8 cellular contexts compared by ENCODE assay signal in genomic region chr7:103343332-103343731, GRCh38. TPM values are rescaled to one million over a fixed set of nuclear protein-coding genes. Genes with fewer than 3 reads are reported as not detected.
A peak's percentile ranks its signal among the peaks of the same experiment; 100 is the strongest.
DNase-seq lines count a peak whose midpoint lies in the region; ATAC-seq and TF ChIP-seq lines count a peak whose summit lies in the region.

No MANE protein-coding gene starts in this region.

- H3K27ac ChIP-seq in ACC112 (ENCODE audit: low read depth, low read length) (no peak overlapping the region), IMR-90 (ENCODE audit: insufficient read depth, low read length) (no peak overlapping the region)

- CTCF ChIA-PET in IMR-90 (lab: Yijun Ruan, JAX) = no interaction called here

- H3K36me3 ChIP-seq in ACC112 (ENCODE audit: insufficient read depth, low read length) (peaks cover 15% of the 10 kb centered on the region), IMR-90 (ENCODE audit: control insufficient read depth, insufficient read depth, low read length) (peaks cover 9% of the 10 kb centered on the region)

- peak overlapping the region; percentile 92 for H3K4me3 ChIP-seq in ACC112 (ENCODE audit: low read depth, low read length)
- H3K4me3 ChIP-seq in IMR-90 (ENCODE audit: insufficient read depth, low read depth, low read length) = peak overlapping the region; percentile 89
- peak overlapping the region; percentile 72 to 81 for H3K4me3 ChIP-seq in cardiac fibroblast (replicated peaks in 1 of 2; ENCODE audit: low read depth in 2 of 2, low read length in 2 of 2)

- TF ChIP-seq POLR2A in IMR-90 (IDR thresholded peaks at IDR 0.05; ENCODE audit: low read depth, low read length) = no peak

- H4K5ac ChIP-seq in IMR-90 (ENCODE audit: low read depth, low read length) = no peak overlapping the region

- no peak overlapping the region for H2BK5ac ChIP-seq in IMR-90 (ENCODE audit: low read depth, low read length, poor library complexity, severe bottlenecking)

- peak overlapping the region in 1 of 2 experiments; percentile 68; a peak in 1 of 4 replicates for H4K8ac ChIP-seq in IMR-90 (ENCODE audit: low read depth in 2 of 2, low read length in 2 of 2)

- peak overlapping the region; percentile 97 for H3K4me2 ChIP-seq in IMR-90 (ENCODE audit: low read depth, low read length)

- peaks cover 71% of the 10 kb centered on the region for H3K79me2 ChIP-seq in ACC112 (ENCODE audit: control insufficient read depth, insufficient read depth, low read length, unreplicated experiment)

- no peak overlapping the region for H2BK120ac ChIP-seq in IMR-90 (ENCODE audit: low read depth, low read length)

- no peak overlapping the region for H3K56ac ChIP-seq in IMR-90 (ENCODE audit: extremely low read depth, insufficient read depth, low read length)

- peak overlapping the region; percentile 91; the same call in 1 of the 2 replicates for H3K9ac ChIP-seq in IMR-90 (ENCODE audit: low read depth, low read length)

- H3K18ac ChIP-seq in IMR-90 (ENCODE audit: low read depth, low read length) = no peak overlapping the region

- no peak for TF ChIP-seq RAD21 in IMR-90 (IDR thresholded peaks at IDR 0.05; ENCODE audit: low read length)

- H3K9me3 ChIP-seq in IMR-90 (ENCODE audit: control insufficient read depth, insufficient read depth, low read length) = no peaks in the 10 kb centered on the region

- peak overlapping the region; percentile 51; the same call in 1 of the 2 replicates for H3K14ac ChIP-seq in IMR-90 (replicated peaks; ENCODE audit: low read depth, low read length)

- no TSS peak for BruUV-seq in IMR-90 (replicated peaks; lab: Mats Ljungman, UMichigan)

- H3K79me1 ChIP-seq in IMR-90 (ENCODE audit: low read depth in 1 of 2, low read length in 2 of 2) = peaks cover 4 to 11% of the 10 kb centered on the region in 2 experiments; a peak in 3 of 4 replicates

- in situ Hi-C loops in IMR-90 (cut with MboI; ENCODE audit: low sequenced_read_pairs) = no loop called here

- DNase-seq in IMR-90 = no peak
- DNase-seq in cardiac fibroblast (ENCODE audit: low read depth in 2 of 2) = no peak
- DNase-seq in myocyte (ENCODE audit: low read depth) = peak; percentile 7
- no peak for DNase-seq in KG1 (lab: John Stamatoyannopoulos, UW)

- H2BK15ac ChIP-seq in IMR-90 (ENCODE audit: low read depth, low read length) = no peak overlapping the region

- H2BK20ac ChIP-seq in IMR-90 (ENCODE audit: low read depth, low read length) = no peak overlapping the region

- intact Hi-C loops in IMR-90 (cut with micrococcal nuclease) = no loop called here

- peak overlapping the region; percentile 74 for H3K23ac ChIP-seq in IMR-90 (ENCODE audit: low read depth, low read length)

- no peak overlapping the region for H4K91ac ChIP-seq in IMR-90 (ENCODE audit: insufficient read depth, low read depth, low read length)

- H2AFZ ChIP-seq in ACC112 (ENCODE audit: low read length, unreplicated experiment) (no peak overlapping the region), IMR-90 (replicated peaks; ENCODE audit: low read length, poor library complexity) (no peak overlapping the region)

- no peak overlapping the region for H2AK5ac ChIP-seq in IMR-90 (ENCODE audit: low read depth, low read length)

- H3K4me1 ChIP-seq in ACC112 (ENCODE audit: control insufficient read depth, insufficient read depth, low read length, unreplicated experiment) = peaks cover 24% of the 10 kb centered on the region
- peaks cover 2% of the 10 kb centered on the region for H3K4me1 ChIP-seq in IMR-90 (ENCODE audit: control insufficient read depth, insufficient read depth, low read length)

- ATAC-seq in IMR-90 (ENCODE audit: low read depth) (no peak), GM18502 (IDR thresholded peaks at IDR 0.05; ENCODE audit: poor library complexity, unreplicated experiment) (no peak), HG02852 (IDR thresholded peaks at IDR 0.05; ENCODE audit: unreplicated experiment) (no peak), GM18517 (IDR thresholded peaks at IDR 0.05; ENCODE audit: unreplicated experiment) (no peak)

- H3K27me3 ChIP-seq in ACC112 (ENCODE audit: insufficient read depth, low read length) = no peaks in the 10 kb centered on the region
- no peaks in the 10 kb centered on the region for H3K27me3 ChIP-seq in IMR-90 (ENCODE audit: control insufficient read depth, insufficient read depth, low read length)

- peak overlapping the region; percentile 76; the same call in 1 of the 2 replicates for H3K4ac ChIP-seq in IMR-90 (ENCODE audit: low read depth, low read length)

- peaks cover 3% of the 10 kb centered on the region; the same call in 1 of the 2 replicates for H4K20me1 ChIP-seq in IMR-90 (ENCODE audit: insufficient read depth, low read length)

- TF ChIP-seq CTCF in IMR-90 (conservative IDR thresholded peaks at IDR 0.05; ENCODE audit: low read depth, low read length) = no peak
- no peak for TF ChIP-seq CTCF in cardiac fibroblast (IDR thresholded peaks at IDR 0.05; ENCODE audit: low read depth, low read length)

- POLR2A ChIA-PET in IMR-90 (lab: Charles Lee; ENCODE audit: unreplicated experiment) = no interaction called here

- dilution Hi-C loops in IMR-90 (cut with HindIII; ENCODE audit: low sequenced_read_pairs, unreplicated experiment) = no loop called here

- no peaks in the 10 kb centered on the region for H3K9me1 ChIP-seq in IMR-90 (ENCODE audit: insufficient read depth, low read length)

- H2AK9ac ChIP-seq in IMR-90 (replicated peaks; ENCODE audit: low read depth, low read length, poor library complexity) = no peak overlapping the region

TF ChIP-seq in IMR-90, 13 proteins besides CTCF, POLR2A, EP300 and RAD21:
- TF ChIP-seq CEBPB (IDR thresholded peaks at IDR 0.05; ENCODE audit: low read depth, low read length) (no peak), MAZ (IDR thresholded peaks at IDR 0.05; ENCODE audit: borderline replicate concordance, low read depth, low read length) (no peak), ELK1 (IDR thresholded peaks at IDR 0.05; ENCODE audit: borderline replicate concordance, low read depth, low read length) (no peak), NFE2L2 (IDR thresholded peaks at IDR 0.05; ENCODE audit: low read depth, low read length) (no peak), SMC3 (IDR thresholded peaks at IDR 0.05; ENCODE audit: low read depth, low read length) (no peak), MXI1 (IDR thresholded peaks at IDR 0.05; ENCODE audit: borderline replicate concordance, low read depth, low read length) (no peak), MAFK (IDR thresholded peaks at IDR 0.05; ENCODE audit: low read depth, low read length) (no peak), RFX5 (IDR thresholded peaks at IDR 0.05; ENCODE audit: low read depth, low read length) (no peak), USF2 (IDR thresholded peaks at IDR 0.05; ENCODE audit: low read depth, low read length) (no peak), RCOR1 (IDR thresholded peaks at IDR 0.05; ENCODE audit: insufficient replicate concordance, low read length) (no peak), FOS (IDR thresholded peaks at IDR 0.05; ENCODE audit: low read depth, low read length) (no peak), CHD1 (IDR thresholded peaks at IDR 0.05; ENCODE audit: low read depth, low read length) (no peak), BHLHE40 (IDR thresholded peaks at IDR 0.05; ENCODE audit: low read depth, low read length) (no peak)

RNA-seq across cellular contexts. Expression of gene DNAJC2, which starts 1.2 kb away (rescaled TPM):
- total RNA-seq in IMR-90 (2012; rRNA removed) = 22.4 and 31.9 TPM in 2 replicates
- 17.5 and 19.3 TPM in 2 replicates for polyA plus RNA-seq in IMR-90 (2012; rRNA removed)
- polyA plus RNA-seq in IMR-90 (2012; cell fraction: cytosol; rRNA removed) = 5.8 and 7.0 TPM in 2 replicates
- 26.2 and 45.3 TPM in 2 replicates for polyA plus RNA-seq in IMR-90 (2012; cell fraction: nucleus; rRNA removed; ENCODE audit: low replicate concordance)
- 34.4 and 38.8 TPM in 2 replicates for total RNA-seq in myocyte
- polyA plus RNA-seq in myocyte (2012) = 17.3 TPM

RNA-seq across cellular contexts. Expression of gene PSMC2, which starts 4.1 kb away (rescaled TPM):
- 311 and 353 TPM in 2 replicates for total RNA-seq in IMR-90 (2012; rRNA removed)
- 184 and 188 TPM in 2 replicates for polyA plus RNA-seq in IMR-90 (2012; rRNA removed)
- polyA plus RNA-seq in IMR-90 (2012; cell fraction: cytosol; rRNA removed) = 46.0 and 149 TPM in 2 replicates
- polyA plus RNA-seq in IMR-90 (2012; cell fraction: nucleus; rRNA removed; ENCODE audit: low replicate concordance) = 15.8 and 118 TPM in 2 replicates
- total RNA-seq in myocyte = 280 and 306 TPM in 2 replicates
- polyA plus RNA-seq in myocyte (2012) = 198 TPM

RNA-seq across cellular contexts. Expression of gene PMPCB, which starts 46.1 kb away (rescaled TPM):
- 66.7 and 72.8 TPM in 2 replicates for total RNA-seq in IMR-90 (2012; rRNA removed)
- polyA plus RNA-seq in IMR-90 (2012; rRNA removed) = 43.3 and 50.4 TPM in 2 replicates
- polyA plus RNA-seq in IMR-90 (2012; cell fraction: cytosol; rRNA removed) = 16.9 and 19.8 TPM in 2 replicates
- 18.9 and 117 TPM in 2 replicates for polyA plus RNA-seq in IMR-90 (2012; cell fraction: nucleus; rRNA removed; ENCODE audit: low replicate concordance)
- total RNA-seq in myocyte = 88.8 and 101 TPM in 2 replicates
- 52.1 TPM for polyA plus RNA-seq in myocyte (2012)
